Comparison of ENCODE assay signal across 8 cellular contexts in genomic region chr5:95781101-95781583, GRCh38. TPM values are rescaled to one million over a fixed set of nuclear protein-coding genes. Genes with fewer than 3 reads are reported as not detected.
A peak's percentile ranks its signal among the peaks of the same experiment; 100 is the strongest.
DNase-seq lines count a peak whose midpoint lies in the region; ATAC-seq, FAIRE-seq and TF ChIP-seq lines count a peak whose summit lies in the region.

No MANE protein-coding gene starts in this region.

- intact Hi-C loops in activated T-helper 1 cell treated with anti-CD3 and anti-CD28 coated beads, Interleukin-12 subunit alpha, Interleukin-12 subunit beta, Interleukin-2, Interleukin-4 antibody, amounts not matched to agents 30 ng/mL and 10 ng/mL and 1 ng/mL, durations not matched to agents 14 hours and 24 hours and 36 hours (cut with micrococcal nuclease), result loop anchor here (1.0 to 2.0 kb wide), 8 partner anchors 27 to 556 kb away; partner anchors contain the start of gene GLRX

- H3K9me3 Mint-ChIP-seq in activated T-helper 1 cell treated with anti-CD3 and anti-CD28 coated beads, Interleukin-12 subunit alpha, Interleukin-12 subunit beta, Interleukin-2, Interleukin-4 antibody, amounts not matched to agents 30 ng/mL and 10 ng/mL and 1 ng/mL, durations not matched to agents 14 hours and 24 hours and 36 hours, result no peaks in the 10 kb centered on the region
- no peaks in the 10 kb centered on the region for H3K9me3 Mint-ChIP-seq in neural progenitor cell
- no peaks in the 10 kb centered on the region for H3K9me3 Mint-ChIP-seq in stimulated activated naive CD8-positive, alpha-beta T cell treated with anti-CD3 and anti-CD28 coated beads, Interleukin-15, Interleukin-2, amounts not matched to agents 100 ng/mL and 50 ng/mL, for 24 hours

- H3K4me2 ChIP-seq in neural progenitor cell, result no peak overlapping the region

- peaks cover 22% of the 10 kb centered on the region for H3K4me1 Mint-ChIP-seq in activated T-helper 1 cell treated with anti-CD3 and anti-CD28 coated beads, Interleukin-12 subunit alpha, Interleukin-12 subunit beta, Interleukin-2, Interleukin-4 antibody, amounts not matched to agents 30 ng/mL and 10 ng/mL and 1 ng/mL, durations not matched to agents 14 hours and 24 hours and 36 hours (ENCODE audit: low read depth)
- no peaks in the 10 kb centered on the region for H3K4me1 Mint-ChIP-seq in neural progenitor cell
- peaks cover 19% of the 10 kb centered on the region for H3K4me1 Mint-ChIP-seq in stimulated activated naive CD8-positive, alpha-beta T cell treated with anti-CD3 and anti-CD28 coated beads, Interleukin-15, Interleukin-2, amounts not matched to agents 100 ng/mL and 50 ng/mL, for 24 hours (ENCODE audit: low read depth)

- no peaks in the 10 kb centered on the region for H3K36me3 ChIP-seq in neural progenitor cell

- H4K20me1 ChIP-seq in neural progenitor cell (ENCODE audit: low read depth), result no peaks in the 10 kb centered on the region

- peak; percentile 92 for TF ChIP-seq CTCF in fibroblast of villous mesenchyme (IDR thresholded peaks at IDR 0.05; ENCODE audit: insufficient read depth, low read depth, low read length)
- peak; percentile 91 for TF ChIP-seq CTCF in neural progenitor cell (IDR thresholded peaks at IDR 0.05)

- ATAC-seq in GM21447 (IDR thresholded peaks at IDR 0.05; ENCODE audit: unreplicated experiment), result peak; percentile 97

- no peak overlapping the region for H3K9ac ChIP-seq in neural progenitor cell

- no peaks in the 10 kb centered on the region for H3F3A ChIP-seq in neural progenitor cell (ENCODE audit: low read depth)

- H3K4me1 ChIP-seq in neural progenitor cell, result peaks cover 4% of the 10 kb centered on the region

- no peak for FAIRE-seq in HTR-8/SVneo (lab: Jason Lieb, UNC)

- no peaks in the 10 kb centered on the region for H3K27me3 ChIP-seq in neural progenitor cell

- no peaks in the 10 kb centered on the region for H3K9me3 ChIP-seq in neural progenitor cell (ENCODE audit: low read depth)

- H3K36me3 Mint-ChIP-seq in activated T-helper 1 cell treated with anti-CD3 and anti-CD28 coated beads, Interleukin-12 subunit alpha, Interleukin-12 subunit beta, Interleukin-2, Interleukin-4 antibody, amounts not matched to agents 30 ng/mL and 10 ng/mL and 1 ng/mL, durations not matched to agents 14 hours and 24 hours and 36 hours (ENCODE audit: low read depth), result no peaks in the 10 kb centered on the region
- H3K36me3 Mint-ChIP-seq in neural progenitor cell, result peaks cover 23% of the 10 kb centered on the region
- no peaks in the 10 kb centered on the region for H3K36me3 Mint-ChIP-seq in stimulated activated naive CD8-positive, alpha-beta T cell treated with anti-CD3 and anti-CD28 coated beads, Interleukin-15, Interleukin-2, amounts not matched to agents 100 ng/mL and 50 ng/mL, for 24 hours (ENCODE audit: low read depth)

- peak overlapping the region; percentile 38 for H2AFZ ChIP-seq in neural progenitor cell (replicated peaks)

- no peak overlapping the region for H3K4me3 ChIP-seq in fibroblast of villous mesenchyme (ENCODE audit: low read depth, low read length)
- no peak overlapping the region for H3K4me3 ChIP-seq in neural progenitor cell

- peak overlapping the region; percentile 56 for H3K4me3 Mint-ChIP-seq in activated T-helper 1 cell treated with anti-CD3 and anti-CD28 coated beads, Interleukin-12 subunit alpha, Interleukin-12 subunit beta, Interleukin-2, Interleukin-4 antibody, amounts not matched to agents 30 ng/mL and 10 ng/mL and 1 ng/mL, durations not matched to agents 14 hours and 24 hours and 36 hours
- H3K4me3 Mint-ChIP-seq in neural progenitor cell, result no peak overlapping the region
- H3K4me3 Mint-ChIP-seq in stimulated activated naive CD8-positive, alpha-beta T cell treated with anti-CD3 and anti-CD28 coated beads, Interleukin-15, Interleukin-2, amounts not matched to agents 100 ng/mL and 50 ng/mL, for 24 hours, result peak overlapping the region; percentile 47

- peak overlapping the region; percentile 29 for H3K27ac Mint-ChIP-seq in activated T-helper 1 cell treated with anti-CD3 and anti-CD28 coated beads, Interleukin-12 subunit alpha, Interleukin-12 subunit beta, Interleukin-2, Interleukin-4 antibody, amounts not matched to agents 30 ng/mL and 10 ng/mL and 1 ng/mL, durations not matched to agents 14 hours and 24 hours and 36 hours
- H3K27ac Mint-ChIP-seq in neural progenitor cell, result no peak overlapping the region
- H3K27ac Mint-ChIP-seq in stimulated activated naive CD8-positive, alpha-beta T cell treated with anti-CD3 and anti-CD28 coated beads, Interleukin-15, Interleukin-2, amounts not matched to agents 100 ng/mL and 50 ng/mL, for 24 hours, result peak overlapping the region; percentile 59

- DNase-seq in DMS153 treated with DMSO at 0.1 percent for 48 hours (lab: John Stamatoyannopoulos, UW; ENCODE audit: unreplicated experiment) (peak; percentile 14), HTR-8/SVneo (ENCODE audit: insufficient read length, low spot score) (peak; percentile 67), RKO (ENCODE audit: low spot score) (peak; percentile 88), fibroblast of villous mesenchyme (ENCODE audit: low read depth) (peak; percentile 90), neural progenitor cell (ENCODE audit: low spot score) (peak; percentile 87)
- peak; percentile 47 for DNase-seq in activated T-helper 1 cell treated with anti-CD3 and anti-CD28 coated beads, Interleukin-12 subunit alpha, Interleukin-12 subunit beta, Interleukin-2, Interleukin-4 antibody, amounts not matched to agents 30 ng/mL and 10 ng/mL and 1 ng/mL, durations not matched to agents 14 hours and 24 hours and 36 hours (ENCODE audit: low spot score)

- no peak overlapping the region for H3K27ac ChIP-seq in neural progenitor cell

- H3K27me3 Mint-ChIP-seq in activated T-helper 1 cell treated with anti-CD3 and anti-CD28 coated beads, Interleukin-12 subunit alpha, Interleukin-12 subunit beta, Interleukin-2, Interleukin-4 antibody, amounts not matched to agents 30 ng/mL and 10 ng/mL and 1 ng/mL, durations not matched to agents 14 hours and 24 hours and 36 hours (ENCODE audit: insufficient read depth), result peaks cover 2% of the 10 kb centered on the region
- peaks cover 3% of the 10 kb centered on the region for H3K27me3 Mint-ChIP-seq in neural progenitor cell (ENCODE audit: insufficient read depth, low read depth)
- no peaks in the 10 kb centered on the region for H3K27me3 Mint-ChIP-seq in stimulated activated naive CD8-positive, alpha-beta T cell treated with anti-CD3 and anti-CD28 coated beads, Interleukin-15, Interleukin-2, amounts not matched to agents 100 ng/mL and 50 ng/mL, for 24 hours

- no peaks in the 10 kb centered on the region for H3K79me2 ChIP-seq in neural progenitor cell (ENCODE audit: low read depth)

RNA-seq across cellular contexts. Expression of gene GLRX, which starts 41.4 kb away (rescaled TPM):
- total RNA-seq in activated T-helper 1 cell treated with anti-CD3 and anti-CD28 coated beads, Interleukin-12 subunit alpha, Interleukin-12 subunit beta, Interleukin-2, Interleukin-4 antibody, amounts not matched to agents 30 ng/mL and 10 ng/mL and 1 ng/mL, durations not matched to agents 14 hours and 24 hours and 36 hours, result 17.2 and 18.3 TPM in 2 replicates
- total RNA-seq in fibroblast of villous mesenchyme (152 and 437 TPM in 2 replicates), neural progenitor cell (ENCODE audit: low replicate concordance) (15.1 and 21.0 TPM in 2 replicates)

RNA-seq across cellular contexts. Expression of gene RHOBTB3, which starts 50.0 kb away (rescaled TPM):
- total RNA-seq in activated T-helper 1 cell treated with anti-CD3 and anti-CD28 coated beads, Interleukin-12 subunit alpha, Interleukin-12 subunit beta, Interleukin-2, Interleukin-4 antibody, amounts not matched to agents 30 ng/mL and 10 ng/mL and 1 ng/mL, durations not matched to agents 14 hours and 24 hours and 36 hours, result 0.36 and 0.71 TPM in 2 replicates
- total RNA-seq in fibroblast of villous mesenchyme, result 370 and 720 TPM in 2 replicates
- total RNA-seq in neural progenitor cell (ENCODE audit: low replicate concordance), result 3.6 and 5.5 TPM in 2 replicates

Comparison
In these comparisons a context has a peak if more than half of its experiments do, and no peak if none do; other contexts are left out.
1. DNase-seq: peak in every context shown above with its lines; median percentile 90 in fibroblast of villous mesenchyme; 88 in RKO; 87 in neural progenitor cell; 67 in HTR-8/SVneo; 47 in activated T-helper 1 cell treated with anti-CD3 and anti-CD28 coated beads, Interleukin-12 subunit alpha, Interleukin-12 subunit beta, Interleukin-2, Interleukin-4 antibody, amounts not matched to agents 30 ng/mL and 10 ng/mL and 1 ng/mL, durations not matched to agents 14 hours and 24 hours and 36 hours; 14 in DMS153 treated with DMSO at 0.1 percent for 48 hours.
2. RNA of gene RHOBTB3, which starts 50.0 kb away (total RNA-seq): 370 to 720 TPM in fibroblast of villous mesenchyme; 3.6 to 5.5 TPM in neural progenitor cell and 0.36 to 0.71 TPM in activated T-helper 1 cell treated with anti-CD3 and anti-CD28 coated beads, Interleukin-12 subunit alpha, Interleukin-12 subunit beta, Interleukin-2, Interleukin-4 antibody, amounts not matched to agents 30 ng/mL and 10 ng/mL and 1 ng/mL, durations not matched to agents 14 hours and 24 hours and 36 hours; every median in the first group is over 10 times any median in the second.